In genomic region chr7:94301024-94301588, GRCh38 we compare ENCODE assay signal across 8 cellular contexts.
DNase-seq lines count a peak whose midpoint lies in the region; ATAC-seq, FAIRE-seq and TF ChIP-seq lines count a peak whose summit lies in the region.

No MANE protein-coding gene starts in this region.

- POLR2A ChIA-PET in K562 (lab: Yijun Ruan, JAX), result interaction anchor here (1.8 kb wide), 1 partner anchor 10 kb away, joined by 4 read pairs; no protein-coding TSS in a partner anchor

- no peaks in the 10 kb centered on the region for H3K27me3 ChIP-seq in K562 (ENCODE audit: control insufficient read depth in 2 of 2, insufficient read depth in 2 of 2, low read length in 2 of 2)

- H3K9me3 Mint-ChIP-seq in activated naive CD8-positive, alpha-beta T cell treated with anti-CD3 and anti-CD28 coated beads for 36 hours, result no peaks in the 10 kb centered on the region

- H3K4me3 ChIP-seq in K562, result no peak overlapping the region

- WGBS in K562 (ENCODE audit: insufficient coverage, low coverage, missing lambda C conversion rate), result 0% methylated on average over 6 of the region's 6 CpGs

- H3K4me1 Mint-ChIP-seq in activated naive CD8-positive, alpha-beta T cell treated with anti-CD3 and anti-CD28 coated beads for 36 hours, result no peaks in the 10 kb centered on the region

- peaks cover 14% of the 10 kb centered on the region for H3K27me3 Mint-ChIP-seq in activated naive CD8-positive, alpha-beta T cell treated with anti-CD3 and anti-CD28 coated beads for 36 hours

- H3K9me3 ChIP-seq in K562 (replicated peaks; ENCODE audit: control insufficient read depth, insufficient read depth, low read depth, low read length), result no peaks in the 10 kb centered on the region

- H3K79me2 ChIP-seq in K562 (ENCODE audit: control insufficient read depth, insufficient read depth, low read length), result no peaks in the 10 kb centered on the region

- intact Hi-C loops in K562 (cut with micrococcal nuclease), result loop anchor here (5.0 kb wide), 1 partner anchor 36 kb away; no protein-coding TSS in a partner anchor

- no peaks in the 10 kb centered on the region for H3K36me3 Mint-ChIP-seq in activated naive CD8-positive, alpha-beta T cell treated with anti-CD3 and anti-CD28 coated beads for 36 hours

- in situ Hi-C loops in K562 (cut with MboI), result no loop called here

- FAIRE-seq in K562 (lab: Jason Lieb, UNC), result peak; percentile 90

- DNase-seq in HPDE6-E6E7 (ENCODE audit: extremely low spot score), result peak; percentile 91
- DNase-seq in K562 (ENCODE audit: extremely low read depth in 1 of 4, low spot score in 3 of 4), result peak; percentile 23 to 69 (median 44)
- DNase-seq in iPS-NIHi7 (ENCODE audit: extremely low spot score), result peak; percentile 93
- peak; percentile 97 for DNase-seq in stromal cell of bone marrow (ENCODE audit: low read depth)
- no peak for DNase-seq in activated naive CD8-positive, alpha-beta T cell treated with anti-CD3 and anti-CD28 coated beads for 36 hours
- DNase-seq in midbrain (lab: John Stamatoyannopoulos, UW), result no peak
- DNase-seq in activated CD4-positive, alpha-beta T cell treated with anti-CD3 and anti-CD28 coated beads, Interleukin-2, amount 50 U/mL, for 4 hours, result no peak

- no peak overlapping the region for H3K27ac Mint-ChIP-seq in activated naive CD8-positive, alpha-beta T cell treated with anti-CD3 and anti-CD28 coated beads for 36 hours

- BruUV-seq in K562 (replicated peaks; lab: Mats Ljungman, UMichigan), result no TSS peak

- H4K20me1 ChIP-seq in K562 (replicated peaks; ENCODE audit: control insufficient read depth, insufficient read depth, low read length), result no peaks in the 10 kb centered on the region

- peak overlapping the region in 1 of 2 experiments; percentile 10; a peak in 1 of 4 replicates for H3K9ac ChIP-seq in K562 (ENCODE audit: insufficient read depth in 1 of 2, low read depth in 2 of 2, low read length in 2 of 2)

- peak overlapping the region; percentile 23; the same call in 1 of the 2 replicates for H3K4me2 ChIP-seq in K562 (ENCODE audit: insufficient read depth, low read length)

- CTCF ChIA-PET in K562 (lab: Yijun Ruan, JAX; ENCODE audit: low intra/inter-chr PET ratio), result no interaction called here

- peaks cover 0 to 2% of the 10 kb centered on the region in 2 experiments; a peak in 3 of 5 replicates for H3K4me1 ChIP-seq in K562 (replicated peaks in 1 of 2; ENCODE audit: control insufficient read depth in 2 of 2, insufficient read depth in 2 of 2, low read length in 2 of 2)

- peak; percentile 96 for ATAC-seq in K562
- ATAC-seq in HG03571 (IDR thresholded peaks at IDR 0.05; ENCODE audit: unreplicated experiment), result no peak

- H3K27ac ChIP-seq in K562 (ENCODE audit: extremely low read depth, low read depth, low read length), result no peak overlapping the region

- 0 out of 4 replicates have a peak, but pooled peaks of 1 of the 2 experiments have one; percentile 3 for TF ChIP-seq RAD21 in K562 (CRISPR knock-in tag; conservative IDR thresholded peaks at IDR 0.05 in 1 of 2, IDR thresholded peaks at IDR 0.05 in 1 of 2)

- no peaks in the 10 kb centered on the region for H3K36me3 ChIP-seq in K562 (ENCODE audit: control insufficient read depth, insufficient read depth, low read length)

- H2AFZ ChIP-seq in K562 (ENCODE audit: low read depth, low read length), result peak overlapping the region; percentile 51

- TF ChIP-seq EP300 in K562 (IDR thresholded peaks at IDR 0.05; ENCODE audit: low read length), result no peak

- no peak for TF ChIP-seq POLR2A in K562 (conservative IDR thresholded peaks at IDR 0.05)

- TF ChIP-seq CTCF in K562 (IDR thresholded peaks at IDR 0.05 in 2 of 3, conservative IDR thresholded peaks at IDR 0.05 in 1 of 3; ENCODE audit: insufficient read depth in 2 of 3, low read depth in 1 of 3, low read length in 3 of 3), result peak in 2 of 3 experiments; percentile 18 to 23; a peak in 1 of 6 replicates

- H3K9me1 ChIP-seq in K562 (ENCODE audit: control insufficient read depth, insufficient read depth, low read length), result no peaks in the 10 kb centered on the region

- no peak overlapping the region for H3K4me3 Mint-ChIP-seq in activated naive CD8-positive, alpha-beta T cell treated with anti-CD3 and anti-CD28 coated beads for 36 hours

TF ChIP-seq in K562, 482 proteins besides CTCF, POLR2A, EP300 and RAD21 (continues in another document):
- TF ChIP-seq MAFG (tag; conservative IDR thresholded peaks at IDR 0.05), result 0 out of 2 replicates have a peak, but pooled peaks have one; percentile 11
- peak; percentile 40; the same call in 1 of the 2 replicates for TF ChIP-seq ZBTB7A (IDR thresholded peaks at IDR 0.05; ENCODE audit: borderline replicate concordance, control insufficient read depth, low read depth, low read length)
- no peak for TF ChIP-seq HDAC6 (IDR thresholded peaks at IDR 0.05; ENCODE audit: low read depth, low read length)
- no peak for TF ChIP-seq NR2C2 (CRISPR knock-in tag; IDR thresholded peaks at IDR 0.05)
- 0 out of 2 replicates have a peak, but pooled peaks have one; percentile 27 for TF ChIP-seq NR2C2 (tag; IDR thresholded peaks at IDR 0.05)
- TF ChIP-seq, protein P1, sequence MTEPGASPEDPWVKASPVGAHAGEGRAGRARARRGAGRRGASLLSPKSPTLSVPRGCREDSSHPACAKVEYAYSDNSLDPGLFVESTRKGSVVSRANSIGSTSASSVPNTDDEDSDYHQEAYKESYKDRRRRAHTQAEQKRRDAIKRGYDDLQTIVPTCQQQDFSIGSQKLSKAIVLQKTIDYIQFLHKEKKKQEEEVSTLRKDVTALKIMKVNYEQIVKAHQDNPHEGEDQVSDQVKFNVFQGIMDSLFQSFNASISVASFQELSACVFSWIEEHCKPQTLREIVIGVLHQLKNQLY (CRISPR knock-in tag; conservative IDR thresholded peaks at IDR 0.05), result no peak
- no peak for TF ChIP-seq LEF1 (IDR thresholded peaks at IDR 0.05)
- no peak for TF ChIP-seq MED1 (CRISPR knock-in tag; IDR thresholded peaks at IDR 0.05; ENCODE audit: borderline replicate concordance)
- TF ChIP-seq, protein P2, sequence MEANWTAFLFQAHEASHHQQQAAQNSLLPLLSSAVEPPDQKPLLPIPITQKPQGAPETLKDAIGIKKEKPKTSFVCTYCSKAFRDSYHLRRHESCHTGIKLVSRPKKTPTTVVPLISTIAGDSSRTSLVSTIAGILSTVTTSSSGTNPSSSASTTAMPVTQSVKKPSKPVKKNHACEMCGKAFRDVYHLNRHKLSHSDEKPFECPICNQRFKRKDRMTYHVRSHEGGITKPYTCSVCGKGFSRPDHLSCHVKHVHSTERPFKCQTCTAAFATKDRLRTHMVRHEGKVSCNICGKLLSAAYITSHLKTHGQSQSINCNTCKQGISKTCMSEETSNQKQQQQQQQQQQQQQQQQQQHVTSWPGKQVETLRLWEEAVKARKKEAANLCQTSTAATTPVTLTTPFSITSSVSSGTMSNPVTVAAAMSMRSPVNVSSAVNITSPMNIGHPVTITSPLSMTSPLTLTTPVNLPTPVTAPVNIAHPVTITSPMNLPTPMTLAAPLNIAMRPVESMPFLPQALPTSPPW (CRISPR knock-in tag; IDR thresholded peaks at IDR 0.05), result 0 out of 2 replicates have a peak, but pooled peaks have one; percentile 35
- TF ChIP-seq, protein P3, sequence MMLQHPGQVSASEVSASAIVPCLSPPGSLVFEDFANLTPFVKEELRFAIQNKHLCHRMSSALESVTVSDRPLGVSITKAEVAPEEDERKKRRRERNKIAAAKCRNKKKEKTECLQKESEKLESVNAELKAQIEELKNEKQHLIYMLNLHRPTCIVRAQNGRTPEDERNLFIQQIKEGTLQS (IDR thresholded peaks at IDR 0.05), result peak; percentile 37; the same call in 1 of the 2 replicates
- TF ChIP-seq, protein P3 (CRISPR knock-in tag; conservative IDR thresholded peaks at IDR 0.05), result no peak
- TF ChIP-seq ZNF239 (CRISPR knock-in tag; IDR thresholded peaks at IDR 0.05), result no peak
- TF ChIP-seq JUND (IDR thresholded peaks at IDR 0.05; ENCODE audit: borderline replicate concordance, low read depth, low read length), result peak; percentile 69
- peak; percentile 66; the same call in 2 of the 3 replicates for TF ChIP-seq JUND (tag; IDR thresholded peaks at IDR 0.05; ENCODE audit: borderline replicate concordance, low read depth, low read length)
- TF ChIP-seq SFPQ (IDR thresholded peaks at IDR 0.05; ENCODE audit: low read depth, low read length), result no peak
- no peak for TF ChIP-seq PRPF4 (IDR thresholded peaks at IDR 0.05; ENCODE audit: insufficient read depth, low read depth, low read length, poor library complexity, severe bottlenecking)
- no peak for TF ChIP-seq NELFE (IDR thresholded peaks at IDR 0.05; ENCODE audit: insufficient read depth, insufficient read length)

Comparison
In these comparisons a context has a peak if more than half of its experiments do, and no peak if none do; other contexts are left out.
1. DNase-seq: peak in HPDE6-E6E7 (single experiment), K562 (4 of 4), iPS-NIHi7 (single experiment) and stromal cell of bone marrow (single experiment); none in activated naive CD8-positive, alpha-beta T cell treated with anti-CD3 and anti-CD28 coated beads for 36 hours (single experiment), midbrain (single experiment) and activated CD4-positive, alpha-beta T cell treated with anti-CD3 and anti-CD28 coated beads, Interleukin-2, amount 50 U/mL, for 4 hours (0 of 2).